10 cellular contexts compared by ENCODE assay signal in genomic region chr4:22645481-22646182, GRCh38. TPM values are rescaled to one million over a fixed set of nuclear protein-coding genes. Genes with fewer than 3 reads are reported as not detected.
"Had no signal": no experiment of that assay in that cellular context is flagged by ENCODE, and none has a peak within 500 bp of the region (broad histone marks: within the 10 kb centered on the region; RNA-seq: fewer than 3 reads in every experiment).

No MANE protein-coding gene starts in this region.

- H2AFZ ChIP-seq: GM23248 had no signal

- H3K27ac ChIP-seq: GM23248 had no signal

- H3K36me3 ChIP-seq: HAP-1 had no signal

- H3K9me3 ChIP-seq: HAP-1 had no signal

- ATAC-seq: HCT116 had no signal

- DNase-seq: GM23248, GOT3, H7, HFFc6, KBM-7 had no signal

- H3K9ac ChIP-seq: GM23248 had no signal

- H3K4me1 ChIP-seq: HAP-1 had no signal

- H3K4me3 ChIP-seq: GM23248, HAP-1 had no signal

- FAIRE-seq: HTR-8/SVneo had no signal

RNA-seq across cellular contexts. Expression of gene GBA3, which starts 47.1 kb away (rescaled TPM):
- total RNA-seq: GM23248, H7, HFFc6, HT-29 had no signal
- polyA plus RNA-seq: GM23248, IgD-negative memory B cell had no signal
